In the genomic region with DNA sequence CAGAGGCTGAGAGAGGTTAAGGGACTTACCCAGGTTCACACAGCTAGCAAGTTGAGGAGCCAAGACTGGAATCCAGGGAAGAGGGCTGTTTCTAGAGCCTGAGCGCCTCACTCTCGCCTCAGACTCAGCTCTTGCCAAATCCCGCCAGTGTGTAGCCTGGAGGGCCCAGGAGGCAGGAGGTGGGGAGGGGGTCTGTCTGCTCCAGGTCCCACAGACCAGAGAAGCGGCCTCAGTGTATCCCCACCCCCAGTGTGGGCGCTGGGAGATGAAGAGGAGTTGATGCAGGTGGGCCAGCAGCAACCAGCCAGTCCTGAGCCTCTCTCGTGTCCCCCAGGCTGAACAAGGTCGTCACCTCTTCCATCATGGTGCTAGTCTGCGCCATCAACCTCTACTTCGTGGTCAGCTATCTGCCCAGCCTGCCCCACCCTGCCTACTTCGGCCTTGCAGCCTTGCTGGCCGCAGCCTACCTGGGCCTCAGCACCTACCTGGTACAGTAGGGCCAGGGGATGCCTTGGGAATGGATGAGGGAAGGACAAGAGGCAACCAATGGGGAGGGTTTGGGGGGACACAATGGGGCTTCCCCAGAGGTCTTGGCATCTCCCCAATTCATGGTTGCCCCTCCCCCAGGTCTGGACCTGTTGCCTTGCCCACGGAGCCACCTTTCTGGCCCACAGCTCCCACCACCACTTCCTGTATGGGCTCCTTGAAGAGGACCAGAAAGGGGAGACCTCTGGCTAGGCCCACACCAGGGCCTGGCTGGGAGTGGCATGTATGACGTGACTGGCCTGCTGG, we compare ENCODE assay signal across 10 cellular contexts. TPM values are rescaled to one million over a fixed set of nuclear protein-coding genes. Genes with fewer than 3 reads are reported as not detected.
DNase-seq lines count a peak whose midpoint lies in the region; TF ChIP-seq lines count a peak whose summit lies in the region.
"Had no signal": no experiment of that assay in that cellular context is flagged by ENCODE, and none has a peak within 500 bp of the region (broad histone marks: within the 10 kb centered on the region; RNA-seq: fewer than 3 reads in every experiment).

No MANE protein-coding gene starts in this region.

- CTCF ChIA-PET in CD4-positive, alpha-beta memory T cell (lab: Charles Lee; ENCODE audit: partially characterized antibody): interaction anchor here (0.8 to 6.6 kb wide), 9 partner anchors 10 to 122 kb away, joined by 3 to 62 read pairs (median 9); partner anchors contain the start of genes AAMP, CATIP, PNKD and TMBIM1

- TF ChIP-seq CTCF in HL-60 (IDR thresholded peaks at IDR 0.05; ENCODE audit: insufficient read depth, low read length) (no peak), breast epithelium (IDR thresholded peaks at IDR 0.05) (no peak), osteoblast (IDR thresholded peaks at IDR 0.05; ENCODE audit: extremely low read depth, low read depth, low read length) (no peak), GM13977 (IDR thresholded peaks at IDR 0.05; ENCODE audit: extremely low read depth, insufficient read depth, missing control alignments) (no peak)

- peak in 1 of 5 donors; percentile 53 for DNase-seq in CD4-positive, alpha-beta memory T cell
- peak in 1 of 2 experiments; percentile 34 for DNase-seq in HL-60 (ENCODE audit: low read depth in 1 of 2, low spot score in 1 of 2)
- DNase-seq in breast epithelium (ENCODE audit: low spot score in 2 of 2): no peak
- peak; percentile 51 for DNase-seq in osteoblast (ENCODE audit: insufficient read length, low spot score, missing footprints)
- DNase-seq in GM13977 (ENCODE audit: low spot score): no peak
- no peak for DNase-seq in cerebellum (ENCODE audit: low spot score)
- DNase-seq in NCI-H1092 treated with DMSO at 0.1 percent for 48 hours (lab: John Stamatoyannopoulos, UW): no peak
- DNase-seq: DMS53, NCI-H82 had no signal

- peaks cover 48% of the 10 kb centered on the region for H3K4me1 ChIP-seq in CD4-positive, alpha-beta memory T cell (ENCODE audit: insufficient read depth, low read length)
- H3K4me1 ChIP-seq in breast epithelium (peaks cover 0 to 3% of the 10 kb centered on the region in 2 donors), osteoblast (ENCODE audit: insufficient read depth, low read length) (peaks cover 19% of the 10 kb centered on the region)

- no peaks in the 10 kb centered on the region for H4K20me1 ChIP-seq in osteoblast (ENCODE audit: insufficient read depth, low read length)

- no peaks in the 10 kb centered on the region for H3K27me3 Mint-ChIP-seq in CD4-positive, alpha-beta memory T cell

- H3K9me3 ChIP-seq in CD4-positive, alpha-beta memory T cell (ENCODE audit: control insufficient read depth in 1 of 2, low read length in 2 of 2): no peaks in the 10 kb centered on the region
- H3K9me3 ChIP-seq in breast epithelium (no peaks in the 10 kb centered on the region), osteoblast (ENCODE audit: low read depth, low read length) (no peaks in the 10 kb centered on the region)

- H3K4me3 Mint-ChIP-seq in CD4-positive, alpha-beta memory T cell: peak overlapping the region in 5 of 8 donors; percentile 15 to 64 (median 26)

- H3K27ac Mint-ChIP-seq in CD4-positive, alpha-beta memory T cell: peak overlapping the region; percentile 26 to 100 (median 83)

- H3K9me3 Mint-ChIP-seq in CD4-positive, alpha-beta memory T cell: peaks cover 0 to 3% (median 0%) of the 10 kb centered on the region in 8 donors

- H3K36me3 ChIP-seq in CD4-positive, alpha-beta memory T cell (ENCODE audit: insufficient read depth, low read length): no peaks in the 10 kb centered on the region
- H3K36me3 ChIP-seq in breast epithelium (no peaks in the 10 kb centered on the region), osteoblast (ENCODE audit: insufficient read depth, low read length) (no peaks in the 10 kb centered on the region)

- no peak overlapping the region for H3K4me3 ChIP-seq in CD4-positive, alpha-beta memory T cell (ENCODE audit: low read length in 2 of 2)
- no peak overlapping the region for H3K4me3 ChIP-seq in HL-60 (replicated peaks; ENCODE audit: insufficient read depth, low read length)
- H3K4me3 ChIP-seq in breast epithelium: no peak overlapping the region
- no peak overlapping the region for H3K4me3 ChIP-seq in osteoblast (ENCODE audit: insufficient read depth, low read length)

- H3K27ac ChIP-seq in CD4-positive, alpha-beta memory T cell (ENCODE audit: low read depth, low read length): no peak overlapping the region
- H3K27ac ChIP-seq in HL-60 (replicated peaks) (peak overlapping the region; percentile 100), breast epithelium (peak overlapping the region; percentile 21 to 97), osteoblast (ENCODE audit: low read depth, low read length) (no peak overlapping the region)

- H2AFZ ChIP-seq in osteoblast (ENCODE audit: low read length): no peak overlapping the region

- no peaks in the 10 kb centered on the region for H3K27me3 ChIP-seq in CD4-positive, alpha-beta memory T cell (ENCODE audit: insufficient read depth, low read length)
- H3K27me3 ChIP-seq in HL-60 (ENCODE audit: insufficient read depth, poor library complexity, severe bottlenecking) (no peaks in the 10 kb centered on the region), breast epithelium (no peaks in the 10 kb centered on the region), osteoblast (ENCODE audit: insufficient read depth, low read length) (no peaks in the 10 kb centered on the region)

- peaks cover 15 to 51% (median 36%) of the 10 kb centered on the region in 4 donors for H3K4me1 Mint-ChIP-seq in CD4-positive, alpha-beta memory T cell

- H3K36me3 Mint-ChIP-seq in CD4-positive, alpha-beta memory T cell: peaks cover 0 to 8% of the 10 kb centered on the region in 2 donors

- in situ Hi-C loops in GM13977 (cut with MboI; ENCODE audit: low pct_unique_long_range_greater_than_20kb, low sequenced_read_pairs, unreplicated experiment): no loop called here

- no peak overlapping the region for H3K4me2 ChIP-seq in osteoblast (ENCODE audit: insufficient read depth, low read length)

- intact Hi-C loops in CD4-positive, alpha-beta memory T cell (cut with micrococcal nuclease): loop anchor here (5.0 kb wide), 3 partner anchors 503 to 858 kb away; partner anchors contain the start of genes CNPPD1, RETREG2, TUBA4A and TUBA4B
- intact Hi-C loops in breast epithelium (cut with DNase I; ENCODE audit: low total_unique reads): no loop called here

- H3K79me2 ChIP-seq in osteoblast (ENCODE audit: insufficient read depth, low read length): no peaks in the 10 kb centered on the region

- no peak for TF ChIP-seq POLR2A in breast epithelium (IDR thresholded peaks at IDR 0.05)

- POLR2A ChIA-PET in CD4-positive, alpha-beta memory T cell (lab: Charles Lee; ENCODE audit: partially characterized antibody): interaction anchor here (0.7 to 5.6 kb wide), 5 partner anchors 12 to 123 kb away, joined by 3 to 139 read pairs (median 4); partner anchors contain the start of genes AAMP, PNKD and TMBIM1

RNA-seq across cellular contexts. Expression of gene CTDSP1, which starts 5.2 kb away (rescaled TPM):
- total RNA-seq in CD4-positive, alpha-beta memory T cell: 100 to 1,000 TPM; 182 to 183 TPM
- 10 to 100 TPM; 26.4 to 37.7 TPM for polyA plus RNA-seq in CD4-positive, alpha-beta memory T cell
- total RNA-seq in breast epithelium (100 to 1,000 TPM in 1 of 3 donors, 10 to 100 TPM in 2; 83.9 to 113 (median 95.9) TPM), osteoblast (53.3 and 71.7 TPM in 2 replicates), cerebellum (19.3 TPM)

RNA-seq across cellular contexts. Expression of gene SLC11A1, which starts 12.4 kb away (rescaled TPM):
- 1 to 10 TPM; 1.3 to 1.9 TPM for total RNA-seq in CD4-positive, alpha-beta memory T cell
- polyA plus RNA-seq in CD4-positive, alpha-beta memory T cell: under 1 TPM; 0.37 to 0.92 TPM
- total RNA-seq in breast epithelium: 10 to 100 TPM; 14.4 to 53.4 (median 17.9) TPM
- 0.29 and 0.36 TPM in 2 replicates for total RNA-seq in osteoblast
- total RNA-seq in cerebellum: 1.5 TPM

RNA-seq across cellular contexts. Expression of gene VIL1, which starts 24.4 kb away (rescaled TPM):
- not detected for total RNA-seq in CD4-positive, alpha-beta memory T cell
- polyA plus RNA-seq in CD4-positive, alpha-beta memory T cell: not detected
- total RNA-seq in breast epithelium (1 to 10 TPM in 1 of 3 donors, under 1 TPM in 1, not detected in 1; under 0.01 to 2.9 TPM), osteoblast (under 0.01 TPM in 1 of 2 replicates, not detected in the other), cerebellum (0.73 TPM)
- total RNA-seq: skeletal muscle tissue had no signal

RNA-seq across cellular contexts. Expression of gene CATIP, which starts 37.8 kb away (rescaled TPM):
- total RNA-seq in CD4-positive, alpha-beta memory T cell: not detected
- not detected for polyA plus RNA-seq in CD4-positive, alpha-beta memory T cell
- total RNA-seq in breast epithelium (under 1 TPM in 1 of 3 donors, not detected in 2; 0.44 TPM), osteoblast (not detected in 2 replicates), cerebellum (1.2 TPM)
- total RNA-seq: skeletal muscle tissue had no signal

Comparison
In these comparisons a context has a peak if more than half of its experiments do, and no peak if none do; other contexts are left out.
1. H3K27ac ChIP-seq: peak in HL-60 (single experiment) and breast epithelium (2 of 2); none in CD4-positive, alpha-beta memory T cell (single experiment) and osteoblast (single experiment).